8 cellular contexts compared by ENCODE assay signal in genomic region chr11:63614136-63614664, GRCh38. TPM values are rescaled to one million over a fixed set of nuclear protein-coding genes. Genes with fewer than 3 reads are reported as not detected.
DNase-seq lines count a peak whose midpoint lies in the region; ATAC-seq and TF ChIP-seq lines count a peak whose summit lies in the region.

Gene PLAAT3 (minus strand): TSS chr11:63614433. CDS start chr11:63614014, 419 bp downstream.

- peak within 1 kb of the TSS; percentile 72 for H3K27ac ChIP-seq in GM23338 (ENCODE audit: low read depth)
- peak within 1 kb of the TSS; percentile 41 for H3K27ac ChIP-seq in PC-9
- H3K27ac ChIP-seq in vagina: peak within 1 kb of the TSS; percentile 67

- peak within 1 kb of the TSS; percentile 89 for H2AFZ ChIP-seq in GM23338
- peak within 1 kb of the TSS; percentile 84 for H2AFZ ChIP-seq in PC-9
- peak within 1 kb of the TSS; percentile 76 for H2AFZ ChIP-seq in neuron (ENCODE audit: low read depth, low read length)

- H3K4me2 ChIP-seq in GM23338 (peak within 1 kb of the TSS; percentile 80), PC-9 (peak within 1 kb of the TSS; percentile 79)

- H3K4me3 Mint-ChIP-seq in GM23338: peak within 1 kb of the TSS; percentile 79
- peak within 1 kb of the TSS; percentile 81 for H3K4me3 Mint-ChIP-seq in activated naive CD8-positive, alpha-beta T cell treated with anti-CD3 and anti-CD28 coated beads for 36 hours

- DNase-seq in CMK (ENCODE audit: low read depth): peak; percentile 47
- DNase-seq in GM23338 (ENCODE audit: low spot score): peak; percentile 87
- peak; percentile 77 to 92 for DNase-seq in PC-9
- DNase-seq in activated naive CD8-positive, alpha-beta T cell treated with anti-CD3 and anti-CD28 coated beads for 36 hours: peak; percentile 56
- DNase-seq in head of caudate nucleus: peak; percentile 66 to 93 (median 86)
- DNase-seq in vagina (ENCODE audit: extremely low spot score in 2 of 2): no peak

- intact Hi-C loops in PC-9 (cut with micrococcal nuclease; ENCODE audit: unreplicated experiment) (no loop called here), head of caudate nucleus (cut with DNase I) (no loop called here), vagina (cut with DNase I) (loop anchor here (10.0 kb wide), 1 partner anchor 1301 kb away; the partner anchor contains the start of gene ATG2A)

- H3K36me3 Mint-ChIP-seq in GM23338 (ENCODE audit: low read depth): no peaks in the 10 kb centered on the region
- no peaks in the 10 kb centered on the region for H3K36me3 Mint-ChIP-seq in activated naive CD8-positive, alpha-beta T cell treated with anti-CD3 and anti-CD28 coated beads for 36 hours

- H3K79me2 ChIP-seq in GM23338 (replicated peaks; ENCODE audit: insufficient read depth) (peaks cover 35% of the 10 kb centered on the region), PC-9 (ENCODE audit: low read depth) (peaks cover 39% of the 10 kb centered on the region)

- H3K9me2 ChIP-seq in GM23338 (ENCODE audit: insufficient read depth): no peaks in the 10 kb centered on the region
- no peaks in the 10 kb centered on the region for H3K9me2 ChIP-seq in PC-9 (ENCODE audit: insufficient read depth)

- no peaks in the 10 kb centered on the region for H3K36me3 ChIP-seq in GM23338 (ENCODE audit: insufficient read depth)
- no peaks in the 10 kb centered on the region for H3K36me3 ChIP-seq in PC-9 (ENCODE audit: low read depth)
- H3K36me3 ChIP-seq in neuron (ENCODE audit: insufficient read depth, low read length): no peaks in the 10 kb centered on the region
- H3K36me3 ChIP-seq in vagina: no peaks in the 10 kb centered on the region

- H3K9me3 Mint-ChIP-seq in GM23338: no peaks in the 10 kb centered on the region
- H3K9me3 Mint-ChIP-seq in activated naive CD8-positive, alpha-beta T cell treated with anti-CD3 and anti-CD28 coated beads for 36 hours: no peaks in the 10 kb centered on the region

- H3K4me3 ChIP-seq in GM23338: peak within 1 kb of the TSS; percentile 81
- peak within 1 kb of the TSS; percentile 74 for H3K4me3 ChIP-seq in PC-9
- H3K4me3 ChIP-seq in neuron (ENCODE audit: low read length): peak within 1 kb of the TSS; percentile 53
- peak within 1 kb of the TSS; percentile 69 for H3K4me3 ChIP-seq in vagina

- POLR2A ChIA-PET in PC-9 (lab: Charles Lee; ENCODE audit: unreplicated experiment): interaction anchor here (0.5 to 0.8 kb wide), 7 partner anchors 9 to 1203 kb away, joined by 3 to 18 read pairs (median 4); no protein-coding TSS in a partner anchor

- no peak for TF ChIP-seq CTCF in GM23338 (conservative IDR thresholded peaks at IDR 0.05; ENCODE audit: low read depth in 2 of 2)
- TF ChIP-seq CTCF in PC-9 (conservative IDR thresholded peaks at IDR 0.05): no peak
- no peak for TF ChIP-seq CTCF in vagina (IDR thresholded peaks at IDR 0.05)

- H3K4me1 Mint-ChIP-seq in GM23338: peaks cover 29% of the 10 kb centered on the region
- H3K4me1 Mint-ChIP-seq in activated naive CD8-positive, alpha-beta T cell treated with anti-CD3 and anti-CD28 coated beads for 36 hours: peaks cover 17% of the 10 kb centered on the region

- H3F3A ChIP-seq in GM23338 (replicated peaks; ENCODE audit: low read depth): peaks cover 26% of the 10 kb centered on the region
- peaks cover 43% of the 10 kb centered on the region; the same call in 1 of the 2 replicates for H3F3A ChIP-seq in PC-9 (ENCODE audit: insufficient read depth, low read depth)

- H3K9me3 ChIP-seq in PC-9 (ENCODE audit: insufficient read depth, low read depth): no peaks in the 10 kb centered on the region
- H3K9me3 ChIP-seq in neuron (ENCODE audit: low read length): no peaks in the 10 kb centered on the region
- no peaks in the 10 kb centered on the region for H3K9me3 ChIP-seq in vagina

- peaks cover 21% of the 10 kb centered on the region for H3K27me3 Mint-ChIP-seq in GM23338 (ENCODE audit: insufficient read depth, low read depth, poor library complexity)
- H3K27me3 Mint-ChIP-seq in activated naive CD8-positive, alpha-beta T cell treated with anti-CD3 and anti-CD28 coated beads for 36 hours: no peaks in the 10 kb centered on the region

- H3K27ac Mint-ChIP-seq in GM23338: peak within 1 kb of the TSS; percentile 80; the same call in 1 of the 2 replicates
- no peak within 1 kb of the TSS for H3K27ac Mint-ChIP-seq in activated naive CD8-positive, alpha-beta T cell treated with anti-CD3 and anti-CD28 coated beads for 36 hours

- CTCF ChIA-PET in PC-9 (lab: Charles Lee): no interaction called here

- TF ChIP-seq POLR2A in vagina (IDR thresholded peaks at IDR 0.05): no peak

- H3K27me3 ChIP-seq in GM23338 (ENCODE audit: insufficient read depth): no peaks in the 10 kb centered on the region
- H3K27me3 ChIP-seq in PC-9 (ENCODE audit: insufficient read depth, low read depth): no peaks in the 10 kb centered on the region
- peaks cover 28% of the 10 kb centered on the region for H3K27me3 ChIP-seq in neuron (ENCODE audit: insufficient read depth, low read length)
- no peaks in the 10 kb centered on the region for H3K27me3 ChIP-seq in vagina

- peak; percentile 77 for ATAC-seq in GM23338
- no peak for ATAC-seq in HG02981 (IDR thresholded peaks at IDR 0.05; ENCODE audit: unreplicated experiment)

- H4K20me1 ChIP-seq in GM23338 (replicated peaks; ENCODE audit: insufficient read depth) (no peaks in the 10 kb centered on the region), PC-9 (ENCODE audit: insufficient read depth) (no peaks in the 10 kb centered on the region)

- H3K4me1 ChIP-seq in GM23338 (ENCODE audit: insufficient read depth) (peaks cover 35% of the 10 kb centered on the region), PC-9 (replicated peaks; ENCODE audit: insufficient read depth) (peaks cover 38% of the 10 kb centered on the region), neuron (ENCODE audit: insufficient read depth, low read length) (peaks cover 26% of the 10 kb centered on the region), vagina (peaks cover 32% of the 10 kb centered on the region)

- BruUV-seq in PC-9 (replicated peaks; lab: Mats Ljungman, UMichigan): no TSS peak

TF ChIP-seq in GM23338, 12 proteins besides CTCF, POLR2A, EP300 and RAD21:
- TF ChIP-seq ZNF331 (CRISPR knock-in tag; IDR thresholded peaks at IDR 0.05; ENCODE audit: low read depth): no peak
- peak; percentile 56; the same call in 1 of the 2 replicates for TF ChIP-seq CREB1 (CRISPR knock-in tag; IDR thresholded peaks at IDR 0.05; ENCODE audit: low read depth)
- no peak for TF ChIP-seq EZH2phosphoT487 (IDR thresholded peaks at IDR 0.05; ENCODE audit: unreplicated experiment)
- TF ChIP-seq POLR2AphosphoS5 (IDR thresholded peaks at IDR 0.05; ENCODE audit: low read depth): peak; percentile 69
- TF ChIP-seq JUNB (IDR thresholded peaks at IDR 0.05; ENCODE audit: unreplicated experiment): no peak

RNA-seq across cellular contexts. Expression of gene PLAAT3, which starts in this region (rescaled TPM):
- 61.1 and 63.2 TPM in 2 replicates for total RNA-seq in GM23338 (2014; rRNA removed; shearing (Covaris generic))
- polyA plus RNA-seq in GM23338 (2016; fragmentation: Nextera tagmentation; extraction: Ambion mirVana): 239 and 262 TPM in 2 replicates
- total RNA-seq in PC-9 (2021) (240 and 266 TPM in 2 replicates), vagina (17.2 TPM)
- 1 to 10 TPM; 6.0 to 6.5 TPM for total RNA-seq in activated naive CD8-positive, alpha-beta T cell treated with anti-CD3 and anti-CD28 coated beads for 36 hours

Comparison
In these comparisons a context has a peak if more than half of its experiments do, and no peak if none do; other contexts are left out.
1. DNase-seq: peak in CMK (single experiment), GM23338 (single experiment), PC-9 (2 of 2), activated naive CD8-positive, alpha-beta T cell treated with anti-CD3 and anti-CD28 coated beads for 36 hours (single experiment) and head of caudate nucleus (42 of 42); none in vagina (0 of 2).
2. Peak in every context shown above with its lines, with median percentiles within 50 percentile points of each other: H2AFZ ChIP-seq, H3K27ac ChIP-seq and H3K4me3 ChIP-seq.